ENCODE assay signal across 17 cellular contexts in the genomic region with DNA sequence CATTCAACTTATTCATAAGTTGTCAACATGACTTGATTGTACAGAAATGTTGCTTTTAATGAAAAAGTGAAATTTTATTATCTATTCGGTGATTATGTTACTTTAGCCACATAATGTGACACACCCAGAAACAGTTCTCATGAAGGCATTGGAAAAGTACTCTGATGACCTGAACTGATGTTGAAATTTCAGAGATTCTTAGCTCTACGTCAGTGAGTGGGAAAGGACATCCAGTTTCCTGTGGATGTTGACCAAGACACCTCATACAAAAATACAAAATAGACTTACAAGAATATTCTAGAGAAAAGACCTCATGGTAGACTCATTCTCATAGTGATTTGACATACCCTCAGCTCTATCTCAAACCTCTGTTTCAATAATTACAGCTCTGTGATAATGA. TPM values are rescaled to one million over a fixed set of nuclear protein-coding genes. Genes with fewer than 3 reads are reported as not detected.
DNase-seq lines count a peak whose midpoint lies in the region; ATAC-seq and TF ChIP-seq lines count a peak whose summit lies in the region.
"Had no signal": no experiment of that assay in that cellular context is flagged by ENCODE, and none has a peak within 500 bp of the region (broad histone marks: within the 10 kb centered on the region; RNA-seq: fewer than 3 reads in every experiment).

No MANE protein-coding gene starts in this region.

- TF ChIP-seq CTCF in AG09319 (IDR thresholded peaks at IDR 0.05; ENCODE audit: low read depth, low read length), result no peak

- no peak overlapping the region for H3K4me3 ChIP-seq in adipocyte (ENCODE audit: low read length)
- H3K4me3 ChIP-seq in effector memory CD4-positive, alpha-beta T cell (ENCODE audit: insufficient read depth, low read depth, low read length, poor library complexity, severe bottlenecking), result no peak overlapping the region
- H3K4me3 ChIP-seq: Peyer's patch had no signal

- no peaks in the 10 kb centered on the region for H3K9me3 ChIP-seq in adipocyte (ENCODE audit: control insufficient read depth, low read length)
- no peaks in the 10 kb centered on the region for H3K9me3 ChIP-seq in effector memory CD4-positive, alpha-beta T cell (ENCODE audit: control insufficient read depth, low read length)
- H3K9me3 ChIP-seq: Peyer's patch had no signal

- H3K27ac ChIP-seq in effector memory CD4-positive, alpha-beta T cell (ENCODE audit: insufficient read depth, low read length, poor library complexity, severe bottlenecking), result no peak overlapping the region
- H3K27ac ChIP-seq: Peyer's patch had no signal

- no peaks in the 10 kb centered on the region for H3K27me3 ChIP-seq in adipocyte (replicated peaks; ENCODE audit: control insufficient read depth, insufficient read depth, low read length)
- H3K27me3 ChIP-seq in effector memory CD4-positive, alpha-beta T cell (replicated peaks; ENCODE audit: control insufficient read depth, insufficient read depth, low read length, poor library complexity, severe bottlenecking), result no peaks in the 10 kb centered on the region
- H3K27me3 ChIP-seq: Peyer's patch had no signal

- H3K9ac ChIP-seq in adipocyte (ENCODE audit: low read length), result no peak overlapping the region

- DNase-seq in AG09319 (ENCODE audit: extremely low read depth, low read depth) (peak; percentile 12), adipocyte (ENCODE audit: low read depth) (peak; percentile 63), fibroblast of gingiva (ENCODE audit: low read depth) (peak; percentile 72), renal cortical epithelial cell (ENCODE audit: low read depth) (peak; percentile 0), activated T-cell treated with anti-CD3 and anti-CD28 coated beads for 4 hours (no peak), anterior cingulate cortex (lab: John Stamatoyannopoulos, UW) (no peak)
- no peak for DNase-seq in effector memory CD4-positive, alpha-beta T cell
- DNase-seq: CD4-positive, alpha-beta T cell; DMS79 treated with DMSO at 0.1 percent for 48 hours; GOT3; NCI-H1930; NCI-H2171; NCI-H446 treated with DMSO at 0.1 percent for 48 hours; Peyer's patch; Right ventricle myocardium superior had no signal

- ATAC-seq in HG03045 (IDR thresholded peaks at IDR 0.05; ENCODE audit: unreplicated experiment), result no peak

- H3K4me1 ChIP-seq in adipocyte (ENCODE audit: control insufficient read depth, insufficient read depth, low read length), result peaks cover 34% of the 10 kb centered on the region
- no peaks in the 10 kb centered on the region for H3K4me1 ChIP-seq in effector memory CD4-positive, alpha-beta T cell (ENCODE audit: control insufficient read depth, insufficient read depth, low read length, poor library complexity, severe bottlenecking)
- H3K4me1 ChIP-seq: Peyer's patch had no signal

- no peaks in the 10 kb centered on the region for H3K36me3 ChIP-seq in adipocyte (ENCODE audit: control insufficient read depth, insufficient read depth, low read length, severe bottlenecking)
- no peaks in the 10 kb centered on the region for H3K36me3 ChIP-seq in effector memory CD4-positive, alpha-beta T cell (ENCODE audit: control insufficient read depth, insufficient read depth, low read length)
- H3K36me3 ChIP-seq: Peyer's patch had no signal

RNA-seq across cellular contexts. Expression of a gene that starts 37.2 kb away (rescaled TPM):
- 0.25 TPM in 1 of 2 replicates, not detected in the other for total RNA-seq in renal cortical epithelial cell
- total RNA-seq: B cell; CD4-positive, alpha-beta T cell had no signal

Comparison
In these comparisons a context has a peak if more than half of its experiments do, and no peak if none do; other contexts are left out.
1. DNase-seq: peak in AG09319 (single experiment), adipocyte (single experiment), fibroblast of gingiva (single experiment) and renal cortical epithelial cell (single experiment); none in activated T-cell treated with anti-CD3 and anti-CD28 coated beads for 4 hours (single experiment), effector memory CD4-positive, alpha-beta T cell (0 of 3) and anterior cingulate cortex (0 of 58).